In genomic region chr9:122376791-122377190, GRCh38 we compare ENCODE assay signal across 27 cellular contexts. TPM values are rescaled to one million over a fixed set of nuclear protein-coding genes. Genes with fewer than 3 reads are reported as not detected.
DNase-seq lines count a peak whose midpoint lies in the region; ATAC-seq, FAIRE-seq and TF ChIP-seq lines count a peak whose summit lies in the region.
"Had no signal": no experiment of that assay in that cellular context is flagged by ENCODE, and none has a peak within 500 bp of the region (broad histone marks: within the 10 kb centered on the region; RNA-seq: fewer than 3 reads in every experiment).

No MANE protein-coding gene starts in this region.

- no peaks in the 10 kb centered on the region for H3K9me2 ChIP-seq in GM23338 (ENCODE audit: insufficient read depth)

- H3K9me3 ChIP-seq in HepG2 (ENCODE audit: low read length) (peaks cover 15% of the 10 kb centered on the region), spleen (peaks cover 0 to 12% (median 8%) of the 10 kb centered on the region in 8 donors)
- H3K9me3 ChIP-seq: ascending aorta, ovary, thoracic aorta had no signal

- TF ChIP-seq POLR2A in HepG2 (IDR thresholded peaks at IDR 0.05; ENCODE audit: insufficient read depth in 1 of 2, low read depth in 2 of 2, low read length in 2 of 2) (no peak), spleen (IDR thresholded peaks at IDR 0.05) (no peak)

- peaks cover 42% of the 10 kb centered on the region for H3K4me1 Mint-ChIP-seq in GM23338
- H3K4me1 Mint-ChIP-seq: activated CD4-positive, alpha-beta T cell treated with anti-CD3 and anti-CD28 coated beads for 36 hours; activated naive CD8-positive, alpha-beta T cell treated with anti-CD3 and anti-CD28 coated beads, Interleukin-2, amount 10 ng/mL, durations not matched to agents 7 days and 5 days had no signal

- ATAC-seq in GM23338 = no peak
- ATAC-seq in HepG2 = no peak
- ATAC-seq: activated CD4-positive, alpha-beta T cell treated with anti-CD3 and anti-CD28 coated beads for 36 hours; CD8-positive, alpha-beta T cell; T-helper 17 cell had no signal

- H3K27ac ChIP-seq in GM23338 (ENCODE audit: low read depth) (no peak overlapping the region), VCaP (peak overlapping the region; percentile 80), HepG2 (ENCODE audit: extremely low read length, insufficient read depth, low read length) (no peak overlapping the region), spleen (no peak overlapping the region)
- H3K27ac ChIP-seq: ascending aorta, GM23248, left lung, ovary, SK-N-MC, thoracic aorta had no signal

- peaks cover 24% of the 10 kb centered on the region; the same call in 1 of the 2 replicates for H3K4me1 ChIP-seq in GM23338 (ENCODE audit: insufficient read depth)
- H3K4me1 ChIP-seq in HepG2 (ENCODE audit: insufficient read depth, low read length) = peaks cover 26% of the 10 kb centered on the region
- peaks cover 8 to 51% (median 28%) of the 10 kb centered on the region in 6 donors for H3K4me1 ChIP-seq in spleen

- CTCF ChIA-PET in HepG2 (lab: Yijun Ruan, JAX; ENCODE audit: low intra/inter-chr PET ratio, low total read pairs) = no interaction called here

- no peaks in the 10 kb centered on the region for H3K79me2 ChIP-seq in GM23338 (replicated peaks; ENCODE audit: insufficient read depth)
- H3K79me2 ChIP-seq in HepG2 (ENCODE audit: insufficient read depth, low read length) = no peaks in the 10 kb centered on the region

- H2AFZ ChIP-seq in GM23338 = no peak overlapping the region
- no peak overlapping the region for H2AFZ ChIP-seq in HepG2 (ENCODE audit: low read length)
- H2AFZ ChIP-seq: GM23248 had no signal

- DNase-seq in GM23338 (ENCODE audit: low spot score) (no peak), HepG2 (ENCODE audit: low spot score) (no peak), spleen (peak; percentile 42), NCI-H1092 treated with DMSO at 0.1 percent for 48 hours (lab: John Stamatoyannopoulos, UW) (no peak), GM20000 (ENCODE audit: low spot score) (no peak)
- DNase-seq in stimulated activated naive CD4-positive, alpha-beta T cell (lab: John Stamatoyannopoulos, UW) = no peak
- DNase-seq in stimulated activated CD4-positive, alpha-beta T cell treated with anti-CD3 and anti-CD28 coated beads, Interleukin-4, amount 100 ng/mL, for 1 hour = no peak
- DNase-seq: activated CD4-positive, alpha-beta T cell treated with anti-CD3 and anti-CD28 coated beads for 36 hours; activated gamma-delta T cell; activated naive CD8-positive, alpha-beta T cell treated with anti-CD3 and anti-CD28 coated beads, Interleukin-2, amount 10 ng/mL, durations not matched to agents 7 days and 5 days; activated T-cell treated with anti-CD3 and anti-CD28 coated beads, Interleukin-2, amount 50 U/mL, for 24 hours; CD8-positive, alpha-beta T cell; GM23248; left lung; MM.1S; natural killer cell; NCI-H345; NCI-H774; right cardiac atrium; stimulated activated naive CD4-positive, alpha-beta T cell treated with Interleukin-2 at 50 U/mL for 16 hours; T-helper 17 cell had no signal

- H3K27me3 ChIP-seq in GM23338 (ENCODE audit: insufficient read depth) = peaks cover 36% of the 10 kb centered on the region
- H3K27me3 ChIP-seq in HepG2 (ENCODE audit: control insufficient read depth in 1 of 2, insufficient read depth in 2 of 2, low read length in 2 of 2) = peaks cover 0 to 13% of the 10 kb centered on the region in 2 experiments
- H3K27me3 ChIP-seq in spleen (replicated peaks in 1 of 7) = peaks cover 0 to 14% (median 0%) of the 10 kb centered on the region in 7 donors
- H3K27me3 ChIP-seq: ascending aorta, ovary had no signal

- in situ Hi-C loops in HepG2 (cut with HindIII; ENCODE audit: extremely low pct_ligation_motif_present, low pct_unique_long_range_greater_than_20kb) = no loop called here

- no peak overlapping the region for H3K4me3 Mint-ChIP-seq in GM23338
- H3K4me3 Mint-ChIP-seq: activated CD4-positive, alpha-beta T cell treated with anti-CD3 and anti-CD28 coated beads for 36 hours; activated naive CD8-positive, alpha-beta T cell treated with anti-CD3 and anti-CD28 coated beads, Interleukin-2, amount 10 ng/mL, durations not matched to agents 7 days and 5 days; activated T-cell treated with anti-CD3 and anti-CD28 coated beads, Interleukin-2, amount 50 U/mL, for 24 hours; CD8-positive, alpha-beta T cell; natural killer cell; T-helper 17 cell had no signal

- intact Hi-C loops in HepG2 (cut with micrococcal nuclease; ENCODE audit: unreplicated experiment) = no loop called here
- intact Hi-C loops in spleen (cut with DNase I; ENCODE audit: low total_unique reads) = no loop called here

- no peak for TF ChIP-seq CTCF in GM23338 (conservative IDR thresholded peaks at IDR 0.05; ENCODE audit: low read depth in 2 of 2)
- no peak for TF ChIP-seq CTCF in VCaP (conservative IDR thresholded peaks at IDR 0.05)
- TF ChIP-seq CTCF in HepG2 (CRISPR knock-in tag; IDR thresholded peaks at IDR 0.05) = no peak
- TF ChIP-seq CTCF in spleen (IDR thresholded peaks at IDR 0.05 in 8 of 11, conservative IDR thresholded peaks at IDR 0.05 in 3 of 11) = no peak
- no peak for TF ChIP-seq CTCF in GM20000 (IDR thresholded peaks at IDR 0.05; ENCODE audit: extremely low read depth, missing control alignments)

- H3K36me3 Mint-ChIP-seq in GM23338 (ENCODE audit: low read depth) = no peaks in the 10 kb centered on the region; the same call in 1 of the 3 replicates
- H3K36me3 Mint-ChIP-seq: CD8-positive, alpha-beta T cell; natural killer cell had no signal

- H3K9me3 Mint-ChIP-seq in GM23338 = peaks cover 5% of the 10 kb centered on the region; the same call in 2 of the 3 replicates

- H3F3A ChIP-seq in GM23338 (replicated peaks; ENCODE audit: low read depth) = no peaks in the 10 kb centered on the region

- POLR2A ChIA-PET in HepG2 (lab: Yijun Ruan, JAX) = no interaction called here

- FAIRE-seq in HepG2 (lab: Jason Lieb, UNC) = no peak
- FAIRE-seq: GM12891 had no signal

- TF ChIP-seq EP300 in HepG2 (IDR thresholded peaks at IDR 0.05; ENCODE audit: low read depth in 2 of 2, low read length in 2 of 2) (no peak), HepG2 (CRISPR knock-in tag; IDR thresholded peaks at IDR 0.05; ENCODE audit: borderline replicate concordance) (no peak)

- BruUV-seq in HepG2 (replicated peaks; lab: Mats Ljungman, UMichigan) = no TSS peak

- H3K36me3 ChIP-seq in GM23338 (ENCODE audit: insufficient read depth) (no peaks in the 10 kb centered on the region), HepG2 (replicated peaks in 1 of 2; ENCODE audit: control insufficient read depth in 1 of 2, insufficient read depth in 2 of 2, low read length in 2 of 2) (no peaks in the 10 kb centered on the region), spleen (peaks cover 0 to 30% (median 6%) of the 10 kb centered on the region in 6 donors)
- H3K36me3 ChIP-seq: ascending aorta, left lung, ovary, thoracic aorta had no signal

- peak overlapping the region; percentile 26; the same call in 1 of the 2 replicates for H3K4me2 ChIP-seq in GM23338
- H3K4me2 ChIP-seq in HepG2 (ENCODE audit: low read depth, low read length) = peak overlapping the region; percentile 2; the same call in 1 of the 2 replicates

- no peak overlapping the region for H3K27ac Mint-ChIP-seq in GM23338
- H3K27ac Mint-ChIP-seq: activated CD4-positive, alpha-beta T cell treated with anti-CD3 and anti-CD28 coated beads for 36 hours; activated naive CD8-positive, alpha-beta T cell treated with anti-CD3 and anti-CD28 coated beads, Interleukin-2, amount 10 ng/mL, durations not matched to agents 7 days and 5 days; activated T-cell treated with anti-CD3 and anti-CD28 coated beads, Interleukin-2, amount 50 U/mL, for 24 hours; CD8-positive, alpha-beta T cell; natural killer cell; T-helper 17 cell had no signal

- no peak overlapping the region for H3K4me3 ChIP-seq in GM23338
- H3K4me3 ChIP-seq in HepG2 (replicated peaks in 1 of 3; ENCODE audit: insufficient read depth in 1 of 3, low read depth in 2 of 3, low read length in 3 of 3) = no peak overlapping the region
- H3K4me3 ChIP-seq in spleen = no peak overlapping the region
- H3K4me3 ChIP-seq: ascending aorta, GM23248, left lung, ovary, SK-N-MC, thoracic aorta had no signal

- no CpG with 5 or more reads among the region's 1 CpG for WGBS in HepG2 (ENCODE audit: low lambda C conversion rate)
- 82 to 100% (median 95%) methylated on average over 1 of the region's 1 CpG for WGBS in spleen, 5 donors

- H4K20me1 ChIP-seq in GM23338 (replicated peaks; ENCODE audit: insufficient read depth) = no peaks in the 10 kb centered on the region
- H4K20me1 ChIP-seq in HepG2 (ENCODE audit: insufficient read depth, low read length) = no peaks in the 10 kb centered on the region

- H3K27me3 Mint-ChIP-seq in GM23338 (ENCODE audit: insufficient read depth, low read depth, poor library complexity) = peaks cover 33% of the 10 kb centered on the region

- no peak for TF ChIP-seq RAD21 in HepG2 (CRISPR knock-in tag; IDR thresholded peaks at IDR 0.05)

- H3K9ac ChIP-seq in HepG2 (ENCODE audit: insufficient read depth, low read depth, low read length) = no peak overlapping the region
- H3K9ac ChIP-seq: GM23248 had no signal

RNA-seq across cellular contexts. Expression of gene PTGS1, which starts 6.0 kb away (rescaled TPM):
- total RNA-seq in GM23338 (2014; rRNA removed; shearing (Covaris generic)) = 1.0 and 1.3 TPM in 2 replicates
- polyA plus RNA-seq in GM23338 (2016; fragmentation: Nextera tagmentation; extraction: Ambion mirVana) = 0.10 and 0.48 TPM in 2 replicates
- total RNA-seq in HepG2 (2016; rRNA removed; fragmentation: Illumina TruSeq; extraction: Trizol) = 0.06 and 0.07 TPM in 2 replicates
- total RNA-seq in HepG2 (2016; cell fraction: cytosol; rRNA removed; fragmentation: Illumina TruSeq; extraction: Trizol; ENCODE audit: low read depth) = not detected in 2 replicates
- total RNA-seq in HepG2 (2016; cell fraction: insoluble cytoplasmic fraction; rRNA removed; fragmentation: Illumina TruSeq; extraction: Trizol) = 0.11 TPM in 1 of 2 replicates, not detected in the other
- 0.03 TPM in 1 of 2 replicates, not detected in the other for total RNA-seq in HepG2 (2016; cell fraction: membrane; rRNA removed; fragmentation: Illumina TruSeq; extraction: Trizol)
- not detected in 2 replicates for total RNA-seq in HepG2 (2016; cell fraction: nucleus; rRNA removed; fragmentation: Illumina TruSeq; extraction: Trizol)
- polyA plus RNA-seq in HepG2 (2011; rRNA removed) = 0.05 and 0.08 TPM in 2 replicates
- 0.06 and 0.15 TPM in 2 replicates for polyA plus RNA-seq in HepG2 (2011; cell fraction: cytosol; rRNA removed)
- polyA plus RNA-seq in HepG2 (2011; cell fraction: nucleus; rRNA removed) = 0.09 and 0.10 TPM in 2 replicates
- polyA plus RNA-seq in HepG2 (2012) = 0.07 and 0.08 TPM in 2 replicates
- not detected in 2 replicates for polyA plus RNA-seq in HepG2 (2016; cell fraction: cytosol; fragmentation: Illumina TruSeq; extraction: Trizol; ENCODE audit: low read depth)
- not detected in 2 replicates for polyA plus RNA-seq in HepG2 (2016; cell fraction: insoluble cytoplasmic fraction; fragmentation: Illumina TruSeq; extraction: Trizol; ENCODE audit: low read depth)
- 0.08 TPM in 1 of 2 replicates, not detected in the other for polyA plus RNA-seq in HepG2 (2016; cell fraction: membrane; fragmentation: Illumina TruSeq; extraction: Trizol; ENCODE audit: low read depth)
- not detected in 2 replicates for polyA plus RNA-seq in HepG2 (2016; cell fraction: nucleus; fragmentation: Illumina TruSeq; extraction: Trizol; ENCODE audit: insufficient read depth, low read depth)
- 0.28 and 8.6 TPM in 2 replicates for polyA minus RNA-seq in HepG2 (2011; rRNA and poly(A)+ RNA removed; ENCODE audit: low replicate concordance)
- polyA minus RNA-seq in HepG2 (2011; cell fraction: cytosol; rRNA and poly(A)+ RNA removed) = not detected in 2 replicates
- 0.12 TPM in 1 of 2 replicates, not detected in the other for polyA minus RNA-seq in HepG2 (2011; cell fraction: nucleus; rRNA and poly(A)+ RNA removed)
- total RNA-seq in spleen = 10 to 100 TPM; 13.6 to 18.6 (median 15.3) TPM
- polyA plus RNA-seq in spleen = 1 to 10 TPM; 2.8 to 5.9 (median 4.9) TPM
- total RNA-seq: CD8-positive, alpha-beta T cell had no signal
